Comparison of ENCODE assay signal across 11 cellular contexts in genomic region chr4:87119965-87120364, GRCh38.
A peak's percentile ranks its signal among the peaks of the same experiment; 100 is the strongest.
DNase-seq lines count a peak whose midpoint lies in the region; ATAC-seq and TF ChIP-seq lines count a peak whose summit lies in the region.
"Had no signal": no experiment of that assay in that cellular context is flagged by ENCODE, and none has a peak within 500 bp of the region (broad histone marks: within the 10 kb centered on the region; RNA-seq: fewer than 3 reads in every experiment).

No MANE protein-coding gene starts in this region.

- no peak overlapping the region for H3K56ac ChIP-seq in H9 (ENCODE audit: insufficient read length, low read depth, low read length)

- no peak for TF ChIP-seq CTCF in H9 (conservative IDR thresholded peaks at IDR 0.05)
- TF ChIP-seq CTCF in chondrocyte (IDR thresholded peaks at IDR 0.05): no peak
- no peak for TF ChIP-seq CTCF in neural crest cell (conservative IDR thresholded peaks at IDR 0.05)

- no peak overlapping the region for H3K27ac ChIP-seq in CD4-positive, alpha-beta memory T cell (ENCODE audit: low read depth, low read length)
- H3K27ac ChIP-seq in H9 (ENCODE audit: insufficient read length, low read depth, low read length): no peak overlapping the region

- H3K4ac ChIP-seq in H9 (ENCODE audit: low read depth, low read length): no peak overlapping the region

- no peak for DNase-seq in CD4-positive, alpha-beta memory T cell
- DNase-seq in H9 (no peak), chondrocyte (ENCODE audit: low spot score) (no peak), neural crest cell (ENCODE audit: low read depth, low spot score) (no peak), DMS53 treated with DMSO at 0.1 percent for 48 hours (lab: John Stamatoyannopoulos, UW; ENCODE audit: unreplicated experiment) (no peak), A172 (ENCODE audit: low spot score) (no peak)
- DNase-seq: C1 segment of cervical spinal cord had no signal

- H2BK15ac ChIP-seq in H9 (ENCODE audit: low read depth, low read length): no peak overlapping the region

- H3K9me3 ChIP-seq in CD4-positive, alpha-beta memory T cell (ENCODE audit: control insufficient read depth in 1 of 2, low read length in 2 of 2): no peaks in the 10 kb centered on the region
- no peaks in the 10 kb centered on the region for H3K9me3 ChIP-seq in H9 (ENCODE audit: control insufficient read depth, low read depth, low read length)

- H3K4me2 ChIP-seq in H9 (ENCODE audit: insufficient read depth, insufficient read length, low read length): no peak overlapping the region

- peaks cover 6% of the 10 kb centered on the region for H3K79me1 ChIP-seq in H9 (ENCODE audit: insufficient read depth, low read depth, low read length, poor library complexity, severe bottlenecking)

- peaks cover 2% of the 10 kb centered on the region; the same call in 1 of the 2 replicates for H3K79me2 ChIP-seq in H9 (ENCODE audit: insufficient read depth, low read length)

- H4K20me1 ChIP-seq in H9 (ENCODE audit: control insufficient read depth, insufficient read depth, insufficient read length): no peaks in the 10 kb centered on the region

- no peak overlapping the region for H4K5ac ChIP-seq in H9 (ENCODE audit: insufficient read length, low read depth, low read length)

- H2AFZ ChIP-seq in H9 (ENCODE audit: low read length): no peak overlapping the region

- H2BK20ac ChIP-seq in H9 (ENCODE audit: low read depth, low read length, poor library complexity, severe bottlenecking): no peak overlapping the region

- H3K23ac ChIP-seq in H9 (ENCODE audit: insufficient read length, low read depth, low read length): no peak overlapping the region

- POLR2A ChIA-PET in CD4-positive, alpha-beta memory T cell (lab: Charles Lee; ENCODE audit: partially characterized antibody): no interaction called here

- H3K4me1 ChIP-seq in CD4-positive, alpha-beta memory T cell (ENCODE audit: insufficient read depth, low read length): peaks cover 15% of the 10 kb centered on the region
- H3K4me1 ChIP-seq in H9 (ENCODE audit: insufficient read depth, low read length): no peaks in the 10 kb centered on the region; the same call in 1 of the 2 replicates

- intact Hi-C loops in CD4-positive, alpha-beta memory T cell (cut with micrococcal nuclease): no loop called here

- peaks cover 16 to 46% (median 23%) of the 10 kb centered on the region in 4 donors for H3K4me1 Mint-ChIP-seq in CD4-positive, alpha-beta memory T cell
- H3K4me1 Mint-ChIP-seq in H9: peaks cover 20 to 22% of the 10 kb centered on the region in 2 experiments
- peaks cover 87% of the 10 kb centered on the region for H3K4me1 Mint-ChIP-seq in chondrocyte (ENCODE audit: low read depth)
- H3K4me1 Mint-ChIP-seq in neural crest cell: peaks cover 15% of the 10 kb centered on the region

- H3K9ac ChIP-seq in H9 (ENCODE audit: extremely low read depth, insufficient read length, low read length): no peak overlapping the region

- no peak overlapping the region for H4K91ac ChIP-seq in H9 (ENCODE audit: insufficient read length, low read depth, low read length)

- H2BK12ac ChIP-seq in H9 (ENCODE audit: insufficient read length, low read depth, low read length): no peak overlapping the region

- no CpG with 5 or more reads among the region's 5 CpGs for WGBS in H9 (ENCODE audit: extremely low coverage, insufficient read length, low lambda C conversion rate)

- H3K18ac ChIP-seq in H9 (ENCODE audit: insufficient read length, low read depth, low read length): no peak overlapping the region

- H3K4me3 Mint-ChIP-seq in CD4-positive, alpha-beta memory T cell: no peak overlapping the region
- no peak overlapping the region for H3K4me3 Mint-ChIP-seq in H9
- H3K4me3 Mint-ChIP-seq in chondrocyte (ENCODE audit: unreplicated experiment): no peak overlapping the region
- H3K4me3 Mint-ChIP-seq in neural crest cell: no peak overlapping the region

- no peaks in the 10 kb centered on the region for H3K27me3 Mint-ChIP-seq in CD4-positive, alpha-beta memory T cell
- H3K27me3 Mint-ChIP-seq in H9 (ENCODE audit: low read depth): no peaks in the 10 kb centered on the region; the same call in 1 of the 2 replicates
- H3K27me3 Mint-ChIP-seq in chondrocyte (ENCODE audit: low read depth): no peaks in the 10 kb centered on the region
- no peaks in the 10 kb centered on the region for H3K27me3 Mint-ChIP-seq in neural crest cell (ENCODE audit: low read depth)
- H3K27me3 Mint-ChIP-seq: progenitor cell of endocrine pancreas, type B pancreatic cell had no signal

- H2AK5ac ChIP-seq in H9 (ENCODE audit: insufficient read length, low read length): no peak overlapping the region

- CTCF ChIA-PET in CD4-positive, alpha-beta memory T cell (lab: Charles Lee; ENCODE audit: partially characterized antibody): interaction anchor here (1.1 to 3.5 kb wide), 4 partner anchors 31 to 196 kb away, joined by 3 to 13 read pairs (median 4); partner anchors contain the start of gene AFF1

- H3K36me3 ChIP-seq in CD4-positive, alpha-beta memory T cell (ENCODE audit: insufficient read depth, low read length): peaks cover 31% of the 10 kb centered on the region

- H3K14ac ChIP-seq in H9 (ENCODE audit: insufficient read depth, low read length): no peak overlapping the region

- H3K23me2 ChIP-seq in H9 (ENCODE audit: insufficient read length, low read depth, low read length, poor library complexity, severe bottlenecking): peaks cover 3% of the 10 kb centered on the region

- H3K4me3 ChIP-seq in CD4-positive, alpha-beta memory T cell (ENCODE audit: low read length in 2 of 2): no peak overlapping the region

- H3K36me3 Mint-ChIP-seq in CD4-positive, alpha-beta memory T cell: peaks cover 49 to 70% of the 10 kb centered on the region in 2 donors
- peaks cover 20 to 56% (median 28%) of the 10 kb centered on the region in 3 experiments for H3K36me3 Mint-ChIP-seq in H9 (ENCODE audit: insufficient read depth in 1 of 3, low read depth in 3 of 3)
- peaks cover under 1% of the 10 kb centered on the region for H3K36me3 Mint-ChIP-seq in chondrocyte (ENCODE audit: low read depth)
- peaks cover 11% of the 10 kb centered on the region for H3K36me3 Mint-ChIP-seq in neural crest cell (ENCODE audit: low read depth)

- no peak overlapping the region for H2BK5ac ChIP-seq in H9 (ENCODE audit: insufficient read length, low read length)

- H3T11ph ChIP-seq in H9 (ENCODE audit: low read length): no peak overlapping the region

- H4K8ac ChIP-seq in H9 (replicated peaks; ENCODE audit: insufficient read length, low read depth, low read length): no peak overlapping the region

- H3K27me3 ChIP-seq in CD4-positive, alpha-beta memory T cell (ENCODE audit: insufficient read depth, low read length): no peaks in the 10 kb centered on the region
- H3K27me3 ChIP-seq in H9 (ENCODE audit: insufficient read depth, low read length): no peaks in the 10 kb centered on the region

- no peaks in the 10 kb centered on the region for H3K9me3 Mint-ChIP-seq in CD4-positive, alpha-beta memory T cell
- H3K9me3 Mint-ChIP-seq in H9 (no peaks in the 10 kb centered on the region), chondrocyte (ENCODE audit: low read depth) (no peaks in the 10 kb centered on the region), neural crest cell (no peaks in the 10 kb centered on the region)
- H3K9me3 Mint-ChIP-seq: type B pancreatic cell had no signal

- peak overlapping the region in 5 of 7 donors; percentile 6 to 83 (median 25) for H3K27ac Mint-ChIP-seq in CD4-positive, alpha-beta memory T cell
- peak overlapping the region in 2 of 3 experiments; percentile 39 to 92; a peak in 4 of 7 replicates for H3K27ac Mint-ChIP-seq in H9
- peak overlapping the region; percentile 74 for H3K27ac Mint-ChIP-seq in chondrocyte (ENCODE audit: unreplicated experiment)
- peak overlapping the region; percentile 9 for H3K27ac Mint-ChIP-seq in neural crest cell (ENCODE audit: unreplicated experiment)
- H3K27ac Mint-ChIP-seq: type B pancreatic cell had no signal

- ATAC-seq in GM21390 (IDR thresholded peaks at IDR 0.05; ENCODE audit: unreplicated experiment) (no peak), SK-N-SH treated with all-trans-retinoic acid at 6 μM for 48 hours (no peak)

- H2BK120ac ChIP-seq in H9 (ENCODE audit: low read depth, low read length, poor library complexity, severe bottlenecking): no peak overlapping the region

TF ChIP-seq in SK-N-SH treated with all-trans-retinoic acid at 6 μM for 48 hours, 23 proteins besides CTCF, POLR2A, EP300 and RAD21:
- TF ChIP-seq ARNTL (CRISPR knock-in tag; IDR thresholded peaks at IDR 0.05; ENCODE audit: borderline replicate concordance, low read depth) (no peak), ZNF70 (CRISPR knock-in tag; IDR thresholded peaks at IDR 0.05) (no peak), CSDC2 (CRISPR knock-in tag; IDR thresholded peaks at IDR 0.05) (no peak), OSR1 (CRISPR knock-in tag; IDR thresholded peaks at IDR 0.05) (no peak), ZNF8 (CRISPR knock-in tag; IDR thresholded peaks at IDR 0.05) (no peak), TOX (CRISPR knock-in tag; IDR thresholded peaks at IDR 0.05; ENCODE audit: borderline replicate concordance) (no peak), PPARA (CRISPR knock-in tag; IDR thresholded peaks at IDR 0.05; ENCODE audit: borderline replicate concordance) (no peak), ISL1 (CRISPR knock-in tag; IDR thresholded peaks at IDR 0.05) (no peak), SNAI2 (CRISPR knock-in tag; IDR thresholded peaks at IDR 0.05) (no peak), ZNF565 (CRISPR knock-in tag; conservative IDR thresholded peaks at IDR 0.05; ENCODE audit: low read depth) (no peak), TCF4 (CRISPR knock-in tag; IDR thresholded peaks at IDR 0.05; ENCODE audit: borderline replicate concordance) (no peak), CSRNP3 (CRISPR knock-in tag; IDR thresholded peaks at IDR 0.05) (no peak)

Comparison
In these comparisons a context has a peak if more than half of its experiments do, and no peak if none do; other contexts are left out.
1. H3K27ac Mint-ChIP-seq: peak in every context shown above with its lines; median percentile 74 in chondrocyte; 66 in H9; 25 in CD4-positive, alpha-beta memory T cell; 9 in neural crest cell.